In the genomic region with DNA sequence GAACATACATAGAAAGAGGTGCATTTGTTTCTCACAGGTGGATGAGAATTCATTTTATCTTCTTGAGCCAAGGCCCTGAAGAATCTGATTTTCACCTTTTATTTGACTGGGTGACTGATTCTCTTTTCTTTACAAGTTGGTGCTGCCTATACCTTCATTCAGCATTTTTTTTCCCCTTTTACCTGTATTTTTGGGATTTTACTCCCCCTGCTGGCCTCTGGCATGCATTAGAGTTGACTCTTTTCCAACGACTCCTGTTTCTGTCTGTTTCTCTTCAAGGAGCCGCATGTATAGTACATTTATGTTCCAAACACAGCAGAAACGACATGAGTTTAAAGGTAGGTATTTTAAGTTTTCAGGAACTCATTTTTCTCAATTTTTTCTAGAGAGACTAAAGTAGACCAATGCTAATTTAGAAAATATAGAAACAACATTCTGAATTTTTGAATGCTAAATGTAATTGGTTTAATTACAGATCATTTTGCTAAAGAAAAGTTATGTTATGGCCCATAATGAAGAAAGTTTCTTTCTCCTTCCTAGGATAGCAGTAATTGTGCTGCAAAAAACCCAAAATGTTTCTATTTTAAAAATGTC, we compare ENCODE assay signal across 9 cellular contexts.
DNase-seq lines count a peak whose midpoint lies in the region; ATAC-seq and TF ChIP-seq lines count a peak whose summit lies in the region.
"Had no signal": no experiment of that assay in that cellular context is flagged by ENCODE, and none has a peak within 500 bp of the region (broad histone marks: within the 10 kb centered on the region; RNA-seq: fewer than 3 reads in every experiment).

No MANE protein-coding gene starts in this region.

- intact Hi-C loops in activated naive CD4-positive, alpha-beta T cell treated with anti-CD3 and anti-CD28 coated beads for 36 hours (cut with micrococcal nuclease), result loop anchor here (1.0 to 10.0 kb wide), 6 partner anchors 281 to 1361 kb away; no protein-coding TSS in a partner anchor
- intact Hi-C loops in heart left ventricle (cut with DNase I), result loop anchor here (2.0 to 10.0 kb wide), 10 partner anchors 281 to 909 kb away; no protein-coding TSS in a partner anchor
- intact Hi-C loops in sigmoid colon (cut with DNase I), result loop anchor here (10.0 kb wide), 3 partner anchors 261 to 641 kb away; no protein-coding TSS in a partner anchor

- H3K4me3 Mint-ChIP-seq in activated naive CD4-positive, alpha-beta T cell treated with anti-CD3 and anti-CD28 coated beads for 36 hours, result no peak overlapping the region

- no peak for TF ChIP-seq POLR2A in heart left ventricle (IDR thresholded peaks at IDR 0.05)
- TF ChIP-seq POLR2A in sigmoid colon (IDR thresholded peaks at IDR 0.05), result no peak

- H3K27me3 Mint-ChIP-seq in activated naive CD4-positive, alpha-beta T cell treated with anti-CD3 and anti-CD28 coated beads for 36 hours (ENCODE audit: low read depth), result peaks cover 11% of the 10 kb centered on the region

- H3K9me3 Mint-ChIP-seq in activated naive CD4-positive, alpha-beta T cell treated with anti-CD3 and anti-CD28 coated beads for 36 hours, result peaks cover 3% of the 10 kb centered on the region

- ATAC-seq in HG02943 (IDR thresholded peaks at IDR 0.05; ENCODE audit: low read depth, unreplicated experiment), result peak; percentile 57
- peak in 1 of 4 donors; percentile 49 for ATAC-seq in heart left ventricle

- WGBS in heart left ventricle, 4 donors, result 13 to 20% (median 17%) methylated on average over 3 of the region's 3 CpGs
- 12 to 21% methylated on average over 3 of the region's 3 CpGs for WGBS in sigmoid colon, 2 donors

- no peak overlapping the region for H3K27ac Mint-ChIP-seq in activated naive CD4-positive, alpha-beta T cell treated with anti-CD3 and anti-CD28 coated beads for 36 hours

- CTCF ChIA-PET in activated naive CD4-positive, alpha-beta T cell treated with anti-CD3 and anti-CD28 coated beads for 36 hours (lab: Charles Lee), result interaction anchor here (0.6 to 1.7 kb wide), 10 partner anchors 13 to 1451 kb away, joined by 3 to 11 read pairs (median 4); no protein-coding TSS in a partner anchor

- peak; percentile 92 for TF ChIP-seq CTCF in 22Rv1 (IDR thresholded peaks at IDR 0.05)
- TF ChIP-seq CTCF in heart left ventricle (IDR thresholded peaks at IDR 0.05), result peak; percentile 66 to 85 (median 76)
- peak; percentile 49 to 70 (median 70) for TF ChIP-seq CTCF in sigmoid colon (IDR thresholded peaks at IDR 0.05)

- H3K27me3 ChIP-seq in heart left ventricle (no peaks in the 10 kb centered on the region), sigmoid colon (no peaks in the 10 kb centered on the region)

- no peak overlapping the region for H3K4me3 ChIP-seq in heart left ventricle
- no peak overlapping the region for H3K4me3 ChIP-seq in sigmoid colon

- no peaks in the 10 kb centered on the region for H3K4me1 Mint-ChIP-seq in activated naive CD4-positive, alpha-beta T cell treated with anti-CD3 and anti-CD28 coated beads for 36 hours (ENCODE audit: low read depth)

- peaks cover 0 to 2% (median 0%) of the 10 kb centered on the region in 12 donors for H3K4me1 ChIP-seq in heart left ventricle
- H3K4me1 ChIP-seq in sigmoid colon, result peaks cover 0 to 7% (median 2%) of the 10 kb centered on the region in 4 donors

- no peaks in the 10 kb centered on the region for H3K36me3 ChIP-seq in heart left ventricle
- no peaks in the 10 kb centered on the region for H3K36me3 ChIP-seq in sigmoid colon

- TF ChIP-seq EP300 in sigmoid colon (IDR thresholded peaks at IDR 0.05), result no peak

- H3K27ac ChIP-seq in 22Rv1 (no peak overlapping the region), heart left ventricle (no peak overlapping the region), sigmoid colon (no peak overlapping the region)
- H3K27ac ChIP-seq: epithelial cell of prostate had no signal

- DNase-seq in ELF-1 (ENCODE audit: low read depth, low spot score) (peak; percentile 53), NCI-H446 (lab: John Stamatoyannopoulos, UW) (peak; percentile 62 to 69), heart left ventricle (no peak), sigmoid colon (no peak)
- peak; percentile 44 for DNase-seq in activated naive CD4-positive, alpha-beta T cell treated with anti-CD3 and anti-CD28 coated beads for 36 hours
- no peak for DNase-seq in effector CD4-positive, alpha-beta T cell

- H3K36me3 Mint-ChIP-seq in activated naive CD4-positive, alpha-beta T cell treated with anti-CD3 and anti-CD28 coated beads for 36 hours (ENCODE audit: low read depth), result no peaks in the 10 kb centered on the region

- peaks cover 0 to 10% (median 4%) of the 10 kb centered on the region in 12 donors for H3K9me3 ChIP-seq in heart left ventricle
- no peaks in the 10 kb centered on the region for H3K9me3 ChIP-seq in sigmoid colon

Comparison
In these comparisons a context has a peak if more than half of its experiments do, and no peak if none do; other contexts are left out.
1. DNase-seq: peak in ELF-1 (single experiment), NCI-H446 (2 of 2) and activated naive CD4-positive, alpha-beta T cell treated with anti-CD3 and anti-CD28 coated beads for 36 hours (single experiment); none in heart left ventricle (0 of 5), sigmoid colon (single experiment) and effector CD4-positive, alpha-beta T cell (single experiment).
2. Peak in every context shown above with its lines, with median percentiles within 50 percentile points of each other: CTCF ChIP-seq.